ENCODE assay signal across 10 cellular contexts in the genomic region with DNA sequence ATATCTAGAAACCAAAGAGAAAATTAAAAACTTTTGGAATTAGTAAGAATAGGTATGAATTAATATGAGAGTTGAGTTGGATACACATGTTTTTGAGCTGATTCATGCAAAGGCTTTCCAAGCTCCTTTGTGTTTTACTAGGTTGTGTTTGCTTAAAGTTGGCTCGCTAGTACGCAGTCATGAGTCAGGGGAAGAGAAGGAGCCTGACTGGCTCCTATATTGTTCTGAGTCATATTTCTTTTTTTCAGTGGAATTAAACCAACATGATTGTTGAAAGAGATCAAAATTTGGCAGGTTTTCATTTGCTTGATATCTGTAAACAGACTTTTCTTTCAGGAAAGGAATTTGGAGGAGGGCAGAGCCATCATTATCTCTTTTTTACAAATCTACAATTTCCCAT.
DNase-seq lines count a peak whose midpoint lies in the region; ATAC-seq, FAIRE-seq and TF ChIP-seq lines count a peak whose summit lies in the region.
"Had no signal": no experiment of that assay in that cellular context is flagged by ENCODE, and none has a peak within 500 bp of the region (broad histone marks: within the 10 kb centered on the region; RNA-seq: fewer than 3 reads in every experiment).

No MANE protein-coding gene starts in this region.

- no peak overlapping the region for H2BK5ac ChIP-seq in mesenchymal stem cell (ENCODE audit: low read depth, low read length, poor library complexity, severe bottlenecking)

- H2AK5ac ChIP-seq in mesenchymal stem cell (ENCODE audit: low read length, severe bottlenecking): no peak overlapping the region

- CTCF ChIA-PET in HEK293T (lab: Yijun Ruan, JAX): no interaction called here

- peak overlapping the region in 1 of 2 experiments; percentile 25 for H3K4me3 ChIP-seq in mesenchymal stem cell (ENCODE audit: insufficient read depth in 1 of 2, low read depth in 1 of 2, low read length in 2 of 2)

- no peak overlapping the region for H2AFZ ChIP-seq in mesenchymal stem cell (ENCODE audit: low read depth, low read length)

- peak overlapping the region; percentile 62 for H3K9ac ChIP-seq in mesenchymal stem cell (ENCODE audit: low read length)

- 6% methylated on average over 2 of the region's 2 CpGs for WGBS in mesenchymal stem cell

- H4K8ac ChIP-seq in mesenchymal stem cell (ENCODE audit: low read length): no peak overlapping the region

- no peak overlapping the region for H3K23ac ChIP-seq in mesenchymal stem cell (ENCODE audit: low read length in 2 of 2)

- peaks cover 10% of the 10 kb centered on the region for H3K79me1 ChIP-seq in mesenchymal stem cell (replicated peaks; ENCODE audit: low read length, poor library complexity, severe bottlenecking)

- H4K91ac ChIP-seq in mesenchymal stem cell (ENCODE audit: low read length): no peak overlapping the region

- H2BK120ac ChIP-seq in mesenchymal stem cell (ENCODE audit: low read depth, low read length): no peak overlapping the region

- no peak for ATAC-seq in GM18909 (IDR thresholded peaks at IDR 0.05; ENCODE audit: poor library complexity, unreplicated experiment)
- no peak for ATAC-seq in GM21367 (IDR thresholded peaks at IDR 0.05; ENCODE audit: unreplicated experiment)

- H3K4me1 ChIP-seq in mesenchymal stem cell (ENCODE audit: control insufficient read depth, insufficient read depth, low read depth, low read length): no peaks in the 10 kb centered on the region

- no peaks in the 10 kb centered on the region for H3K9me3 ChIP-seq in mesenchymal stem cell (ENCODE audit: control insufficient read depth, low read length)

- no peak overlapping the region for H3K18ac ChIP-seq in mesenchymal stem cell (ENCODE audit: low read depth in 1 of 2, low read length in 2 of 2)

- no peak overlapping the region for H2BK15ac ChIP-seq in mesenchymal stem cell (ENCODE audit: low read depth, poor library complexity, severe bottlenecking)

- H2BK12ac ChIP-seq in mesenchymal stem cell (ENCODE audit: low read length in 2 of 2): no peak overlapping the region

- FAIRE-seq in GM12892 (lab: Jason Lieb, UNC): no peak

- no peak for TF ChIP-seq POLR2A in GM12892 (IDR thresholded peaks at IDR 0.05; ENCODE audit: low read depth, low read length)

- DNase-seq in AG08396 (ENCODE audit: low spot score) (peak; percentile 79), NCI-H2196 treated with DMSO at 0.1 percent for 48 hours (lab: John Stamatoyannopoulos, UW; ENCODE audit: unreplicated experiment) (peak; percentile 65), dermis microvascular lymphatic vessel endothelial cell (ENCODE audit: low read depth in 2 of 2) (peak; percentile 84 to 97), mesenchymal stem cell (peak; percentile 81), GM12892 (ENCODE audit: insufficient read length) (no peak), HEK293T (ENCODE audit: extremely low spot score) (no peak)
- DNase-seq: DMS79 treated with DMSO at 0.1 percent for 48 hours; stimulated activated naive CD4-positive, alpha-beta T cell had no signal

- no peaks in the 10 kb centered on the region for H3K36me3 ChIP-seq in mesenchymal stem cell (ENCODE audit: control insufficient read depth in 1 of 2, insufficient read depth in 2 of 2, low read depth in 1 of 2, low read length in 2 of 2)

- no peak overlapping the region for H3K4me2 ChIP-seq in mesenchymal stem cell (ENCODE audit: low read length, poor library complexity, severe bottlenecking)

- no peak overlapping the region for H3K4ac ChIP-seq in mesenchymal stem cell (ENCODE audit: low read depth in 1 of 2, low read length in 2 of 2)

- no peaks in the 10 kb centered on the region for H3K27me3 ChIP-seq in mesenchymal stem cell (ENCODE audit: control insufficient read depth in 1 of 2, insufficient read depth in 1 of 2, low read length in 2 of 2)

- peak overlapping the region; percentile 40 for H3K27ac ChIP-seq in mesenchymal stem cell (ENCODE audit: low read length, poor library complexity, severe bottlenecking)

- no peak overlapping the region for H3K14ac ChIP-seq in mesenchymal stem cell (ENCODE audit: low read length in 2 of 2)

- POLR2A ChIA-PET in HEK293T (lab: Yijun Ruan, JAX): no interaction called here

TF ChIP-seq in HEK293T, 16 proteins besides CTCF, POLR2A, EP300 and RAD21:
- no peak for TF ChIP-seq ELF4 (IDR thresholded peaks at IDR 0.05)
- TF ChIP-seq FOXA1 (IDR thresholded peaks at IDR 0.05): no peak
- TF ChIP-seq L3MBTL2 (conservative IDR thresholded peaks at IDR 0.05): no peak
- no peak for TF ChIP-seq ARNT (IDR thresholded peaks at IDR 0.05)
- no peak for TF ChIP-seq SP1 (IDR thresholded peaks at IDR 0.05)
- TF ChIP-seq FOXK2 (IDR thresholded peaks at IDR 0.05): no peak
TF ChIP-seq in HEK293T: peak in this region for 0.

Comparison
In these comparisons a context has a peak if more than half of its experiments do, and no peak if none do; other contexts are left out.
1. DNase-seq: peak in AG08396 (single experiment), NCI-H2196 treated with DMSO at 0.1 percent for 48 hours (single experiment), dermis microvascular lymphatic vessel endothelial cell (2 of 2) and mesenchymal stem cell (single experiment); none in GM12892 (single experiment) and HEK293T (single experiment).